In the genomic region with DNA sequence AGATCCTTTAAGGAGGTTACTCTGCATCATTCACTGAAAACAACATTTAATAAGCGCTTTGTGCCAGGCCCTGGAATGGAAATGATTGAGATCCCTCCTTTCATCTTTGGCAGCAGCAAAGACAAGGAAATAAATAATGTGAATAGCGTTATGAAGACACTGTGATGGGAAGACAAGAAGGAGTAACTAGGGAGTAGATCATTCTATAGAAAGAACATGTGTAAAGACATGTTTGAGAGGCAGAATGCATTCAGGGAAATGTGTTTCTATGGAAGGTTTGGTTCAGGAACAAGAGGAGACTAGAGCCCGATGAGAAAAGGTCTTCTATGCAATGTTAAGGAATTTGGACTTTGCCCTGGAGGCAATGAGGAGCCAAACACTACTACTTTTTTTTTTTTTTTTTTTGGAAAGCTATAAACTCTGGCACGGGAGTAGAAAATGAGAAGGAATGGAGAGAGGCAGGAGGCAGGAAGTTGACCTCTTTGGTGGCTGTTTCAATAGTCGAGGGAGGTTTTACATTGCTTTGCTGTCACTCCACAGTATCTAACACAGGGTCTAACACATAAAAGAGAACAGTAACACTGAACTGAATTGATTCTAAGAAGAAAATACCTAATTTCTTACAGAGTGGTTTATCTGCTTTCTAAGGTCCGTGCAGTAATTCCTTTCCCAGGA, we compare ENCODE assay signal across 10 cellular contexts. TPM values are rescaled to one million over a fixed set of nuclear protein-coding genes. Genes with fewer than 3 reads are reported as not detected.
DNase-seq lines count a peak whose midpoint lies in the region; ATAC-seq and TF ChIP-seq lines count a peak whose summit lies in the region.
"Had no signal": no experiment of that assay in that cellular context is flagged by ENCODE, and none has a peak within 500 bp of the region (broad histone marks: within the 10 kb centered on the region; RNA-seq: fewer than 3 reads in every experiment).

No MANE protein-coding gene starts in this region.

- BruUV-seq in PC-9 (replicated peaks; lab: Mats Ljungman, UMichigan) = no TSS peak

- H3K4me3 ChIP-seq in PC-9 = no peak overlapping the region
- H3K4me3 ChIP-seq in esophagus squamous epithelium = no peak overlapping the region
- H3K4me3 ChIP-seq in mucosa of stomach (ENCODE audit: low read length) = no peak overlapping the region

- CTCF ChIA-PET in PC-9 (lab: Charles Lee) = interaction anchor here (0.6 kb wide), 1 partner anchor 188 kb away, joined by 5 read pairs; no protein-coding TSS in a partner anchor

- no peaks in the 10 kb centered on the region for H3K9me2 ChIP-seq in PC-9 (ENCODE audit: insufficient read depth)

- H3K36me3 ChIP-seq in PC-9 (ENCODE audit: low read depth) (no peaks in the 10 kb centered on the region), esophagus squamous epithelium (no peaks in the 10 kb centered on the region), mucosa of stomach (ENCODE audit: control insufficient read depth, insufficient read depth, low read length) (no peaks in the 10 kb centered on the region)

- H3K4me1 ChIP-seq in PC-9 (replicated peaks; ENCODE audit: insufficient read depth) = peaks cover 43% of the 10 kb centered on the region
- peaks cover 11 to 98% (median 45%) of the 10 kb centered on the region in 3 donors for H3K4me1 ChIP-seq in esophagus squamous epithelium
- H3K4me1 ChIP-seq in mucosa of stomach (ENCODE audit: control insufficient read depth, insufficient read depth, low read length) = peaks cover 46% of the 10 kb centered on the region

- no peaks in the 10 kb centered on the region for H3K9me3 Mint-ChIP-seq in effector memory CD8-positive, alpha-beta T cell

- intact Hi-C loops in PC-9 (cut with micrococcal nuclease; ENCODE audit: unreplicated experiment) = no loop called here
- intact Hi-C loops in esophagus squamous epithelium (cut with DNase I) = no loop called here

- peaks cover 6% of the 10 kb centered on the region for H3K36me3 Mint-ChIP-seq in effector memory CD8-positive, alpha-beta T cell (ENCODE audit: insufficient read depth)

- H2AFZ ChIP-seq in PC-9 = no peak overlapping the region

- H3K9ac ChIP-seq in mucosa of stomach (ENCODE audit: low read length) = peak overlapping the region; percentile 13

- POLR2A ChIA-PET in PC-9 (lab: Charles Lee; ENCODE audit: unreplicated experiment) = interaction anchor here (0.6 to 0.7 kb wide), 3 partner anchors 25 to 228 kb away, joined by 3 to 14 read pairs (median 7); no protein-coding TSS in a partner anchor

- peaks cover 100% of the 10 kb centered on the region for H3K79me2 ChIP-seq in PC-9 (ENCODE audit: low read depth)

- H3K4me1 Mint-ChIP-seq in effector memory CD8-positive, alpha-beta T cell (ENCODE audit: low read depth in 2 of 2) = peaks cover 14 to 46% of the 10 kb centered on the region in 2 donors

- H3K27me3 ChIP-seq in PC-9 (ENCODE audit: insufficient read depth, low read depth) = no peaks in the 10 kb centered on the region
- no peaks in the 10 kb centered on the region for H3K27me3 ChIP-seq in esophagus squamous epithelium
- no peaks in the 10 kb centered on the region for H3K27me3 ChIP-seq in mucosa of stomach (ENCODE audit: control insufficient read depth, insufficient read depth, low read length)

- H3K27ac ChIP-seq in PC-9 (peak overlapping the region; percentile 35), esophagus squamous epithelium (peak overlapping the region; percentile 61 to 88 (median 82))

- no peaks in the 10 kb centered on the region for H3K27me3 Mint-ChIP-seq in effector memory CD8-positive, alpha-beta T cell
- H3K27me3 Mint-ChIP-seq: brain had no signal

- H3K4me2 ChIP-seq in PC-9 = peak overlapping the region; percentile 31

- peaks cover 42% of the 10 kb centered on the region for H3F3A ChIP-seq in PC-9 (ENCODE audit: insufficient read depth, low read depth)

- no peak overlapping the region for H3K4me3 Mint-ChIP-seq in effector memory CD8-positive, alpha-beta T cell
- H3K4me3 Mint-ChIP-seq: brain had no signal

- no peak for ATAC-seq in effector memory CD8-positive, alpha-beta T cell (replicated peaks)
- no peak for ATAC-seq in GM18867 (IDR thresholded peaks at IDR 0.05; ENCODE audit: unreplicated experiment)

- DNase-seq in AG08396 (ENCODE audit: low spot score) (peak; percentile 21), PC-9 (peak; percentile 31 to 66), esophagus squamous epithelium (lab: John Stamatoyannopoulos, UW) (no peak), ecto neural progenitor cell (ENCODE audit: low spot score) (no peak), HCEC 1CT (no peak)
- DNase-seq in effector memory CD8-positive, alpha-beta T cell = no peak
- DNase-seq: NCI-H187 treated with DMSO at 0.1 percent for 48 hours had no signal

- peaks cover 43% of the 10 kb centered on the region for H4K20me1 ChIP-seq in PC-9 (ENCODE audit: insufficient read depth)

- TF ChIP-seq POLR2A in esophagus squamous epithelium (IDR thresholded peaks at IDR 0.05) = no peak

- TF ChIP-seq CTCF in PC-9 (conservative IDR thresholded peaks at IDR 0.05) (no peak), esophagus squamous epithelium (IDR thresholded peaks at IDR 0.05) (no peak)

- 23 to 38% methylated on average over 6 of the region's 6 CpGs for WGBS in esophagus squamous epithelium, 2 donors

- H3K27ac Mint-ChIP-seq in effector memory CD8-positive, alpha-beta T cell = no peak overlapping the region

- no peaks in the 10 kb centered on the region for H3K9me3 ChIP-seq in PC-9 (ENCODE audit: insufficient read depth, low read depth)
- no peaks in the 10 kb centered on the region for H3K9me3 ChIP-seq in esophagus squamous epithelium
- no peaks in the 10 kb centered on the region for H3K9me3 ChIP-seq in mucosa of stomach (ENCODE audit: control insufficient read depth, low read length)

RNA-seq across cellular contexts. Expression of a gene that starts 44.9 kb away (rescaled TPM):
- 53.2 and 63.9 TPM in 2 replicates for total RNA-seq in PC-9 (2021)
- total RNA-seq in esophagus squamous epithelium = 10 to 100 TPM; 16.4 to 36.2 (median 24.6) TPM

Comparison
In these comparisons a context has a peak if more than half of its experiments do, and no peak if none do; other contexts are left out.
1. DNase-seq: peak in AG08396 (single experiment) and PC-9 (2 of 2); none in esophagus squamous epithelium (single experiment), ecto neural progenitor cell (single experiment), effector memory CD8-positive, alpha-beta T cell (0 of 3) and HCEC 1CT (single experiment).